8 cellular contexts compared by ENCODE assay signal in genomic region chr1:161726631-161727342, GRCh38. TPM values are rescaled to one million over a fixed set of nuclear protein-coding genes. Genes with fewer than 3 reads are reported as not detected.
A peak's percentile ranks its signal among the peaks of the same experiment; 100 is the strongest.
DNase-seq lines count a peak whose midpoint lies in the region; ATAC-seq and TF ChIP-seq lines count a peak whose summit lies in the region.

No MANE protein-coding gene starts in this region.

- peaks cover 17% of the 10 kb centered on the region for H3K27me3 Mint-ChIP-seq in activated CD8-positive, alpha-beta T cell treated with anti-CD3 and anti-CD28 coated beads for 36 hours

- no peaks in the 10 kb centered on the region for H3K4me1 ChIP-seq in lung (ENCODE audit: control insufficient read depth in 2 of 2, insufficient read depth in 2 of 2, low read length in 2 of 2)

- DNase-seq in AG04450 (ENCODE audit: low read depth, low spot score) (peak; percentile 69), NCI-H524 (lab: John Stamatoyannopoulos, UW) (peak; percentile 50 to 73), lung (ENCODE audit: low spot score) (peak; percentile 83)
- peak; percentile 75 for DNase-seq in activated CD8-positive, alpha-beta T cell treated with anti-CD3 and anti-CD28 coated beads for 36 hours
- DNase-seq in effector CD8-positive, alpha-beta T cell (lab: John Stamatoyannopoulos, UW) = peak; percentile 61
- peak; percentile 58 for DNase-seq in stimulated activated CD8-positive, alpha-beta memory T cell treated with anti-CD3 and anti-CD28 coated beads, Interleukin-12 subunit alpha, Interleukin-12 subunit beta, amount 100 ng/mL, for 4 hours (ENCODE audit: low read depth)

- intact Hi-C loops in activated CD8-positive, alpha-beta T cell treated with anti-CD3 and anti-CD28 coated beads for 36 hours (cut with micrococcal nuclease) = no loop called here

- peak overlapping the region; percentile 48 for H3K27ac Mint-ChIP-seq in activated CD8-positive, alpha-beta T cell treated with anti-CD3 and anti-CD28 coated beads for 36 hours

- peak overlapping the region; percentile 84 for H3K4me3 ChIP-seq in AG04450 (ENCODE audit: low read depth, low read length)
- peak overlapping the region; percentile 74 for H3K4me3 ChIP-seq in lung

- H3K36me3 Mint-ChIP-seq in activated CD8-positive, alpha-beta T cell treated with anti-CD3 and anti-CD28 coated beads for 36 hours (ENCODE audit: low read depth) = no peaks in the 10 kb centered on the region

- peak overlapping the region; percentile 97 for H3K27ac ChIP-seq in AG04450 (ENCODE audit: low read depth, low read length)
- H3K27ac ChIP-seq in lung (ENCODE audit: low read depth in 1 of 2, low read length in 1 of 2) = peak overlapping the region; percentile 68 to 85

- POLR2A ChIA-PET in AG04450 (lab: Yijun Ruan, JAX) = interaction anchor here (0.6 to 2.1 kb wide), 3 partner anchors 10 to 78 kb away, joined by 4 to 20 read pairs (median 5); partner anchors contain the start of gene DUSP12
- POLR2A ChIA-PET in activated CD8-positive, alpha-beta T cell treated with anti-CD3 and anti-CD28 coated beads for 36 hours (lab: Charles Lee) = interaction anchor here (0.9 to 1.6 kb wide), 3 partner anchors 10 to 40 kb away, joined by 3 to 6 read pairs (median 4); no protein-coding TSS in a partner anchor

- TF ChIP-seq CTCF in AG04450 (IDR thresholded peaks at IDR 0.05; ENCODE audit: low read depth, low read length) = peak; percentile 8; the same call in 1 of the 2 replicates
- TF ChIP-seq CTCF in activated CD8-positive, alpha-beta T cell treated with anti-CD3 and anti-CD28 coated beads for 36 hours (IDR thresholded peaks at IDR 0.05) = no peak
- TF ChIP-seq CTCF in lung (IDR thresholded peaks at IDR 0.05; ENCODE audit: control extremely low read depth, extremely low read depth) = no peak

- no peaks in the 10 kb centered on the region for H3K9me3 ChIP-seq in AG04450 (ENCODE audit: control insufficient read depth, insufficient read depth, low read length)
- H3K9me3 ChIP-seq in lung (ENCODE audit: control insufficient read depth in 2 of 2, insufficient read depth in 1 of 2, low read length in 1 of 2) = no peaks in the 10 kb centered on the region

- H3K4me3 Mint-ChIP-seq in activated CD8-positive, alpha-beta T cell treated with anti-CD3 and anti-CD28 coated beads for 36 hours = peak overlapping the region; percentile 79

- ATAC-seq in GM18517 (IDR thresholded peaks at IDR 0.05; ENCODE audit: unreplicated experiment) (peak; percentile 46), HG03039 (IDR thresholded peaks at IDR 0.05; ENCODE audit: unreplicated experiment) (peak; percentile 49), lung (ENCODE audit: insufficient read depth, low FRiP score) (peak; percentile 91)
- ATAC-seq in activated CD8-positive, alpha-beta T cell treated with anti-CD3 and anti-CD28 coated beads for 36 hours = peak; percentile 56

- no peaks in the 10 kb centered on the region for H3K9me3 Mint-ChIP-seq in activated CD8-positive, alpha-beta T cell treated with anti-CD3 and anti-CD28 coated beads for 36 hours

- H3K36me3 ChIP-seq in lung (ENCODE audit: control insufficient read depth in 2 of 2, insufficient read depth in 2 of 2, low read length in 2 of 2) = no peaks in the 10 kb centered on the region

- CTCF ChIA-PET in AG04450 (lab: Charles Lee) = interaction anchor here (0.6 to 5.9 kb wide), 6 partner anchors 12 to 310 kb away, joined by 3 to 92 read pairs (median 4); partner anchors contain the start of genes DUSP12 and FCRLA
- CTCF ChIA-PET in activated CD8-positive, alpha-beta T cell treated with anti-CD3 and anti-CD28 coated beads for 36 hours (lab: Charles Lee) = interaction anchor here (1.0 to 4.1 kb wide), 7 partner anchors 12 to 242 kb away, joined by 3 to 32 read pairs (median 4); partner anchors contain the start of gene FCRLA

- H3K4me1 Mint-ChIP-seq in activated CD8-positive, alpha-beta T cell treated with anti-CD3 and anti-CD28 coated beads for 36 hours (ENCODE audit: low read depth) = peaks cover 50% of the 10 kb centered on the region

- no peaks in the 10 kb centered on the region for H3K27me3 ChIP-seq in AG04450 (ENCODE audit: control insufficient read depth, insufficient read depth, low read length)
- no peaks in the 10 kb centered on the region for H3K27me3 ChIP-seq in lung (ENCODE audit: control insufficient read depth, insufficient read depth)

- WGBS in lung, 2 donors = 0% methylated on average over 48 to 80 of the region's 81 CpGs

RNA-seq across cellular contexts. Expression of gene FCRLB, which starts 5.4 kb away (rescaled TPM):
- polyA plus RNA-seq in AG04450 (2011; rRNA removed) (0.48 TPM in 2 replicates), lung (under 1 TPM; 0.59 to 0.90 TPM)
- polyA minus RNA-seq in AG04450 (2011; rRNA and poly(A)+ RNA removed) = 0.09 and 0.35 TPM in 2 replicates
- under 1 TPM; 0.49 to 0.68 TPM for total RNA-seq in activated CD8-positive, alpha-beta T cell treated with anti-CD3 and anti-CD28 coated beads for 36 hours
- total RNA-seq in lung = under 1 TPM; 0.34 to 0.86 TPM

RNA-seq across cellular contexts. Expression of gene FCRLA, which starts 19.8 kb away (rescaled TPM):
- polyA plus RNA-seq in AG04450 (2011; rRNA removed) (0.12 and 0.15 TPM in 2 replicates), lung (1 to 10 TPM in 1 of 2 donors, under 1 TPM in 1; 0.14 to 1.2 TPM)
- polyA minus RNA-seq in AG04450 (2011; rRNA and poly(A)+ RNA removed) = 0.30 TPM in 1 of 2 replicates, not detected in the other
- not detected for total RNA-seq in activated CD8-positive, alpha-beta T cell treated with anti-CD3 and anti-CD28 coated beads for 36 hours
- 1 to 10 TPM in 1 of 2 donors, under 1 TPM in 1; 0.25 to 3.9 TPM for total RNA-seq in lung

RNA-seq across cellular contexts. Expression of gene DUSP12, which starts 22.8 kb away (rescaled TPM):
- polyA plus RNA-seq in AG04450 (2011; rRNA removed) (34.9 and 41.1 TPM in 2 replicates), lung (10 to 100 TPM; 15.0 to 27.1 TPM)
- polyA minus RNA-seq in AG04450 (2011; rRNA and poly(A)+ RNA removed) = 6.3 and 13.0 TPM in 2 replicates
- total RNA-seq in activated CD8-positive, alpha-beta T cell treated with anti-CD3 and anti-CD28 coated beads for 36 hours = 10 to 100 TPM; 25.3 to 25.4 TPM
- total RNA-seq in lung = 10 to 100 TPM; 19.4 to 60.1 TPM

RNA-seq across cellular contexts. Expression of gene ATF6, which starts 39.3 kb away (rescaled TPM):
- 27.2 and 33.6 TPM in 2 replicates for polyA plus RNA-seq in AG04450 (2011; rRNA removed)
- polyA minus RNA-seq in AG04450 (2011; rRNA and poly(A)+ RNA removed) = 17.9 and 25.7 TPM in 2 replicates
- total RNA-seq in activated CD8-positive, alpha-beta T cell treated with anti-CD3 and anti-CD28 coated beads for 36 hours = 10 to 100 TPM; 16.9 to 17.3 TPM
- 10 to 100 TPM; 27.7 to 44.8 TPM for total RNA-seq in lung
- 10 to 100 TPM in 1 of 2 donors, 1 to 10 TPM in 1; 4.3 to 17.6 TPM for polyA plus RNA-seq in lung

Comparison
In these comparisons a context has a peak if more than half of its experiments do, and no peak if none do; other contexts are left out.
1. Peak in every context shown above with its lines: DNase-seq, ATAC-seq, H3K4me3 ChIP-seq and H3K27ac ChIP-seq.